13 cellular contexts compared by ENCODE assay signal in the genomic region with DNA sequence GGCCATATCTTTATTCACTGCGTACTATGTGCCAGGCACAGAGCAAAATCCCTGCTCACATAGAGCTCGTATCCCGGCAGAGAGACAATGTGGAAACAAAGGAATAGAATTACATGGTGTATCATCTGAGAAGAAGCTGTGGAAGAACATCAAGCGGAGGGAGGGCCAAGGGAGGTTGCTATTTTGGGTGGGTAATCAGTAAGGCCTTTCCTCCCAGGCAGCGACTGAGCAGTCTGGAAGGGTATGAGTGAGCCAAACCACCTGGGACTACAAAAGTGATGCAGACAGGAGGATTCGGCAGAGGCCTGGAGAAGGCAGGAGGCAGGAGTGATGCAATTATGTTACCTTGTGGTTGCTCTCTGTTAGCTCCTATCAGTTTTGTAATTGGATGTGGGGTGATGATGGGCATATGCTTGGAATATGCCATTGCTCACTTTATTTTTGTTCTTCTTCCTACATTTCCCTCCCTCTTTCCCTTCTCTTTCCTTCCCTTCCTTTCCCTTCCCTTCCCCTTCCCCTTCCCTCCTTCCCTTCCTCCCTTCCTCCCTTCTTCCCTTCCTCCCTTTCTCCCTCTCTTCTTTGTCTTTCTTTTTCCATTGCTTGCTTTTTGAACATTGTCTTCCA.
DNase-seq lines count a peak whose midpoint lies in the region; ATAC-seq and TF ChIP-seq lines count a peak whose summit lies in the region.
"Had no signal": no experiment of that assay in that cellular context is flagged by ENCODE, and none has a peak within 500 bp of the region (broad histone marks: within the 10 kb centered on the region; RNA-seq: fewer than 3 reads in every experiment).

No MANE protein-coding gene starts in this region.

- no peaks in the 10 kb centered on the region for H3F3A ChIP-seq in neural progenitor cell (ENCODE audit: low read depth)

- H3K9me3 Mint-ChIP-seq in HFFc6 (peaks cover 12% of the 10 kb centered on the region), endothelial cell (ENCODE audit: unreplicated experiment) (peaks cover 8% of the 10 kb centered on the region), neural progenitor cell (peaks cover 11% of the 10 kb centered on the region)

- WGBS in aorta, 2 donors: 72 to 80% methylated on average over 6 of the region's 6 CpGs

- no peak overlapping the region for H3K27ac ChIP-seq in neural progenitor cell
- no peak overlapping the region for H3K27ac ChIP-seq in aorta (ENCODE audit: low read depth in 1 of 2, low read length in 2 of 2)
- no peak overlapping the region for H3K27ac ChIP-seq in RWPE1
- H3K27ac ChIP-seq: VCaP had no signal

- no peak overlapping the region for H2AFZ ChIP-seq in neural progenitor cell (replicated peaks)

- no peak overlapping the region for H3K4me2 ChIP-seq in neural progenitor cell

- peak; percentile 4 for DNase-seq in activated CD4-positive, alpha-beta T cell treated with anti-CD3 and anti-CD28 coated beads for 48 hours
- DNase-seq in activated CD4-positive, alpha-beta T cell treated with anti-CD3 and anti-CD28 coated beads, Interleukin-2, amount 50 U/mL, for 48 hours: no peak
- DNase-seq in HFFc6 (no peak), endothelial cell (ENCODE audit: low spot score) (no peak), neural progenitor cell (ENCODE audit: low spot score) (no peak), aorta (no peak), RWPE1 (ENCODE audit: low spot score) (no peak)
- DNase-seq: ACHN, NCI-H187 treated with DMSO at 0.1 percent for 48 hours, NCI-H774 had no signal

- H3K27me3 Mint-ChIP-seq in HFFc6 (ENCODE audit: insufficient read depth) (no peaks in the 10 kb centered on the region; the same call in 1 of the 2 replicates), endothelial cell (ENCODE audit: unreplicated experiment) (peaks cover 13% of the 10 kb centered on the region), neural progenitor cell (ENCODE audit: insufficient read depth, low read depth) (peaks cover 2% of the 10 kb centered on the region)

- H3K4me3 Mint-ChIP-seq in HFFc6 (peak overlapping the region; percentile 71), endothelial cell (ENCODE audit: unreplicated experiment) (peak overlapping the region; percentile 87), neural progenitor cell (no peak overlapping the region)

- H3K9ac ChIP-seq in neural progenitor cell: no peak overlapping the region

- H3K4me1 Mint-ChIP-seq in HFFc6 (ENCODE audit: low read depth) (peaks cover 23% of the 10 kb centered on the region), endothelial cell (ENCODE audit: unreplicated experiment) (peaks cover 3% of the 10 kb centered on the region), neural progenitor cell (peaks cover 3% of the 10 kb centered on the region)

- CTCF ChIA-PET in RWPE1 (lab: Yijun Ruan, JAX): interaction anchor here (0.5 to 0.7 kb wide), 2 partner anchors 353 to 738 kb away, joined by 3 to 6 read pairs; no protein-coding TSS in a partner anchor

- H3K9me3 ChIP-seq in neural progenitor cell (ENCODE audit: low read depth) (no peaks in the 10 kb centered on the region), aorta (ENCODE audit: control insufficient read depth, low read length) (peaks cover 2% of the 10 kb centered on the region)

- H4K20me1 ChIP-seq in neural progenitor cell (ENCODE audit: low read depth): no peaks in the 10 kb centered on the region

- ATAC-seq in aorta (ENCODE audit: low FRiP score) (no peak), GM21825 (IDR thresholded peaks at IDR 0.05; ENCODE audit: unreplicated experiment) (no peak)
- ATAC-seq: Panc1 had no signal

- TF ChIP-seq CTCF in HFFc6 (IDR thresholded peaks at IDR 0.05) (no peak), endothelial cell (IDR thresholded peaks at IDR 0.05; ENCODE audit: unreplicated experiment) (no peak), neural progenitor cell (IDR thresholded peaks at IDR 0.05) (no peak), RWPE1 (conservative IDR thresholded peaks at IDR 0.05; ENCODE audit: low read depth) (no peak)

- H3K27me3 ChIP-seq in neural progenitor cell: no peaks in the 10 kb centered on the region
- no peaks in the 10 kb centered on the region for H3K27me3 ChIP-seq in aorta (ENCODE audit: control insufficient read depth in 1 of 2, insufficient read depth in 2 of 2, low read length in 1 of 2)

- H3K4me3 ChIP-seq in neural progenitor cell: no peak overlapping the region
- H3K4me3 ChIP-seq in aorta (ENCODE audit: low read length in 2 of 2): no peak overlapping the region

- H3K36me3 Mint-ChIP-seq in HFFc6 (ENCODE audit: low read depth) (peaks cover 26% of the 10 kb centered on the region), endothelial cell (ENCODE audit: low read depth, unreplicated experiment) (peaks cover 65% of the 10 kb centered on the region), neural progenitor cell (peaks cover 9% of the 10 kb centered on the region)

- H3K36me3 ChIP-seq in neural progenitor cell (no peaks in the 10 kb centered on the region), aorta (ENCODE audit: control insufficient read depth in 1 of 2, insufficient read depth in 2 of 2, low read length in 1 of 2) (no peaks in the 10 kb centered on the region)

- intact Hi-C loops in aorta (cut with DNase I): no loop called here

- H3K79me2 ChIP-seq in neural progenitor cell (ENCODE audit: low read depth): no peaks in the 10 kb centered on the region

- H3K27ac Mint-ChIP-seq in HFFc6: peak overlapping the region; percentile 70
- peak overlapping the region; percentile 93 for H3K27ac Mint-ChIP-seq in endothelial cell (ENCODE audit: unreplicated experiment)
- H3K27ac Mint-ChIP-seq in neural progenitor cell: peak overlapping the region; percentile 12

- H3K4me1 ChIP-seq in neural progenitor cell (no peaks in the 10 kb centered on the region), aorta (ENCODE audit: control insufficient read depth in 1 of 2, insufficient read depth in 2 of 2, low read length in 2 of 2) (peaks cover 1 to 3% of the 10 kb centered on the region in 2 donors)

- POLR2A ChIA-PET in RWPE1 (lab: Yijun Ruan, JAX; ENCODE audit: low non-redundant PET): no interaction called here

Comparison
In these comparisons a context has a peak if more than half of its experiments do, and no peak if none do; other contexts are left out.
1. H3K27ac Mint-ChIP-seq: peak in every context shown above with its lines; median percentile 93 in endothelial cell; 70 in HFFc6; 12 in neural progenitor cell.